18 cellular contexts compared by ENCODE assay signal in genomic region chr14:58954874-58955273, GRCh38.
DNase-seq lines count a peak whose midpoint lies in the region; ATAC-seq and TF ChIP-seq lines count a peak whose summit lies in the region.
"Had no signal": no experiment of that assay in that cellular context is flagged by ENCODE, and none has a peak within 500 bp of the region (broad histone marks: within the 10 kb centered on the region; RNA-seq: fewer than 3 reads in every experiment).

No MANE protein-coding gene starts in this region.

- H3K27ac Mint-ChIP-seq in mesothelial cell of epicardium: peak overlapping the region; percentile 55
- H3K27ac Mint-ChIP-seq in natural killer cell: no peak overlapping the region
- H3K27ac Mint-ChIP-seq in activated CD8-positive, alpha-beta T cell treated with anti-CD3 and anti-CD28 coated beads, Interleukin-2, amount 10 ng/mL, durations not matched to agents 7 days and 5 days: no peak overlapping the region
- H3K27ac Mint-ChIP-seq: CD4-positive, alpha-beta T cell had no signal

- H3K4me1 Mint-ChIP-seq in mesothelial cell of epicardium (peaks cover 32% of the 10 kb centered on the region), natural killer cell (peaks cover 0 to 8% of the 10 kb centered on the region in 2 donors)
- peaks cover 3% of the 10 kb centered on the region for H3K4me1 Mint-ChIP-seq in activated CD8-positive, alpha-beta T cell treated with anti-CD3 and anti-CD28 coated beads, Interleukin-2, amount 10 ng/mL, durations not matched to agents 7 days and 5 days (ENCODE audit: low read depth)

- no peak for TF ChIP-seq CTCF in mesothelial cell of epicardium (IDR thresholded peaks at IDR 0.05; ENCODE audit: unreplicated experiment)
- no peak for TF ChIP-seq CTCF in natural killer cell (IDR thresholded peaks at IDR 0.05)
- no peak for TF ChIP-seq CTCF in upper lobe of left lung (IDR thresholded peaks at IDR 0.05)

- peak overlapping the region; percentile 8 for H3K4me3 Mint-ChIP-seq in mesothelial cell of epicardium
- H3K4me3 Mint-ChIP-seq in natural killer cell: no peak overlapping the region
- no peak overlapping the region for H3K4me3 Mint-ChIP-seq in activated CD8-positive, alpha-beta T cell treated with anti-CD3 and anti-CD28 coated beads, Interleukin-2, amount 10 ng/mL, durations not matched to agents 7 days and 5 days
- H3K4me3 Mint-ChIP-seq: CD4-positive, alpha-beta T cell had no signal

- peak; percentile 41 for ATAC-seq in HG02678 (IDR thresholded peaks at IDR 0.05; ENCODE audit: unreplicated experiment)
- no peak for ATAC-seq in natural killer cell
- no peak for ATAC-seq in activated CD8-positive, alpha-beta T cell treated with anti-CD3 and anti-CD28 coated beads, Interleukin-2, amount 10 ng/mL, durations not matched to agents 7 days and 5 days
- no peak for ATAC-seq in upper lobe of left lung (ENCODE audit: low FRiP score in 2 of 2)
- no peak for ATAC-seq in HG03045 (IDR thresholded peaks at IDR 0.05; ENCODE audit: unreplicated experiment)

- CTCF ChIA-PET in activated CD8-positive, alpha-beta T cell treated with anti-CD3 and anti-CD28 coated beads, Interleukin-2, amount 10 ng/mL, durations not matched to agents 7 days and 5 days (lab: Charles Lee): no interaction called here

- no peaks in the 10 kb centered on the region for H3K36me3 ChIP-seq in upper lobe of left lung
- H3K36me3 ChIP-seq: ascending aorta, Peyer's patch, tibial artery had no signal

- H3K27ac ChIP-seq in upper lobe of left lung: no peak overlapping the region
- H3K27ac ChIP-seq: Peyer's patch had no signal

- H3K9me3 Mint-ChIP-seq in mesothelial cell of epicardium: peaks cover 36% of the 10 kb centered on the region
- peaks cover 7 to 9% of the 10 kb centered on the region in 2 donors for H3K9me3 Mint-ChIP-seq in natural killer cell
- H3K9me3 Mint-ChIP-seq in activated CD8-positive, alpha-beta T cell treated with anti-CD3 and anti-CD28 coated beads, Interleukin-2, amount 10 ng/mL, durations not matched to agents 7 days and 5 days (ENCODE audit: insufficient read depth): no peaks in the 10 kb centered on the region

- DNase-seq in MV-4-11 (lab: John Stamatoyannopoulos, UW) (peak; percentile 33), mesothelial cell of epicardium (ENCODE audit: low spot score in 2 of 2, unreplicated experiment in 2 of 2) (no peak), natural killer cell (no peak), upper lobe of left lung (no peak)
- no peak for DNase-seq in activated CD8-positive, alpha-beta T cell treated with anti-CD3 and anti-CD28 coated beads, Interleukin-2, amount 10 ng/mL, durations not matched to agents 7 days and 5 days
- DNase-seq: activated gamma-delta T cell treated with Interleukin-2 at 50 U/mL for 16 hours; CD4-positive, alpha-beta T cell; dermis blood vessel endothelial cell; DMS79 treated with DMSO at 0.1 percent for 48 hours; islet precursor cell; NCI-H1048; NCI-H748 treated with DMSO at 0.1 percent for 48 hours; Peyer's patch; tibial artery had no signal

- H3K4me3 ChIP-seq in GM08714 (ENCODE audit: low read length): peak overlapping the region; percentile 65; the same call in 1 of the 2 replicates
- no peak overlapping the region for H3K4me3 ChIP-seq in upper lobe of left lung
- H3K4me3 ChIP-seq: Peyer's patch, tibial artery had no signal

- POLR2A ChIA-PET in activated CD8-positive, alpha-beta T cell treated with anti-CD3 and anti-CD28 coated beads, Interleukin-2, amount 10 ng/mL, durations not matched to agents 7 days and 5 days (lab: Charles Lee): no interaction called here

- peaks cover 3% of the 10 kb centered on the region for H3K36me3 Mint-ChIP-seq in mesothelial cell of epicardium
- H3K36me3 Mint-ChIP-seq in natural killer cell: no peaks in the 10 kb centered on the region
- no peaks in the 10 kb centered on the region for H3K36me3 Mint-ChIP-seq in activated CD8-positive, alpha-beta T cell treated with anti-CD3 and anti-CD28 coated beads, Interleukin-2, amount 10 ng/mL, durations not matched to agents 7 days and 5 days (ENCODE audit: low read depth)

- TF ChIP-seq EP300 in upper lobe of left lung (IDR thresholded peaks at IDR 0.05): no peak

- intact Hi-C loops in natural killer cell (cut with micrococcal nuclease): no loop called here

- no peak for TF ChIP-seq POLR2A in upper lobe of left lung (IDR thresholded peaks at IDR 0.05)

- H3K27me3 ChIP-seq in upper lobe of left lung: no peaks in the 10 kb centered on the region
- H3K27me3 ChIP-seq: ascending aorta, Peyer's patch, tibial artery had no signal

- WGBS in upper lobe of left lung, 2 donors: 6 to 9% methylated on average over 1 of the region's 1 CpG

- H3K4me1 ChIP-seq in upper lobe of left lung: peaks cover 0 to 12% (median 2%) of the 10 kb centered on the region in 4 donors

- H3K9me3 ChIP-seq in upper lobe of left lung: peaks cover 0 to 2% (median 0%) of the 10 kb centered on the region in 4 donors
- H3K9me3 ChIP-seq: Peyer's patch had no signal

- H3K27me3 Mint-ChIP-seq in mesothelial cell of epicardium (ENCODE audit: low read depth): no peaks in the 10 kb centered on the region
- H3K27me3 Mint-ChIP-seq in natural killer cell (ENCODE audit: low read depth in 2 of 2): peaks cover 0 to 3% of the 10 kb centered on the region in 2 donors
- H3K27me3 Mint-ChIP-seq in activated CD8-positive, alpha-beta T cell treated with anti-CD3 and anti-CD28 coated beads, Interleukin-2, amount 10 ng/mL, durations not matched to agents 7 days and 5 days (ENCODE audit: low read depth): peaks cover 18% of the 10 kb centered on the region
